Comparison of ENCODE assay signal across 7 cellular contexts in genomic region chr1:210251680-210252490, GRCh38.
DNase-seq lines count a peak whose midpoint lies in the region; ATAC-seq and TF ChIP-seq lines count a peak whose summit lies in the region.

No MANE protein-coding gene starts in this region.

- peak overlapping the region; percentile 68 for H3K4me3 ChIP-seq in SK-N-MC

- ATAC-seq in GM21423 (IDR thresholded peaks at IDR 0.05; ENCODE audit: unreplicated experiment), result no peak
- ATAC-seq in GM21360 (IDR thresholded peaks at IDR 0.05; ENCODE audit: unreplicated experiment), result no peak

- H3K9ac ChIP-seq in SK-N-MC (ENCODE audit: insufficient read length), result no peak overlapping the region

- no peaks in the 10 kb centered on the region for H3K9me3 ChIP-seq in SK-N-MC (ENCODE audit: low read depth, low read length)

- TF ChIP-seq CTCF in GM20000 (IDR thresholded peaks at IDR 0.05; ENCODE audit: extremely low read depth, missing control alignments), result no peak

- no peaks in the 10 kb centered on the region for H3K36me3 ChIP-seq in SK-N-MC (ENCODE audit: insufficient read depth, low read length)

- DNase-seq in GM20000 (ENCODE audit: low spot score), result peak; percentile 36
- DNase-seq in SK-N-MC (ENCODE audit: low read depth, low spot score), result no peak
- peak; percentile 5 for DNase-seq in germinal center (ENCODE audit: low spot score)
- peak; percentile 88 for DNase-seq in retina
- DNase-seq in hippocampal formation (lab: John Stamatoyannopoulos, UW), result no peak

- H3K27ac ChIP-seq in SK-N-MC, result no peak overlapping the region

Comparison
In these comparisons a context has a peak if more than half of its experiments do, and no peak if none do; other contexts are left out.
1. DNase-seq: peak in GM20000 (single experiment), germinal center (single experiment) and retina (single experiment); none in SK-N-MC (single experiment) and hippocampal formation (0 of 2).